Comparison of ENCODE assay signal across 18 cellular contexts in the genomic region with DNA sequence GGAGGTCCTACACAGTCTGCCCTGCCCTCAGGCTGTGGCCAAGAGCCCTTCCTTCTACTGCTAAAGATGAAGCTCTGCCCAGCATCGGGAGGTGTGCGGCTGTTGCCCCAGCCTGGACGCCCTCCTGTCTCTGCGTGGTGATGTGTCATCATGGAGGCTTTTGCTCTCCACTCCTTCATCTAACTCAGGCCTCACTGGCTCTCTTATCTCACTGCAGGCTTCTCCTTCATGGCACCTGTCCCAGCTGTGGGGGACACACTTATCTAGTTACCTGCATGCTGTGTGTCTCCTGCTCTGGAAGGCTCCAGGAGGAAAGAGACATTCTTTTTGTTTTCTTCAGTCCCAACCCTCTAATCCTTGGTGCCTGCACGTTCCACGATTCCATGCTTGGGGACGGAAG.
DNase-seq lines count a peak whose midpoint lies in the region; ATAC-seq and TF ChIP-seq lines count a peak whose summit lies in the region.
"Had no signal": no experiment of that assay in that cellular context is flagged by ENCODE, and none has a peak within 500 bp of the region (broad histone marks: within the 10 kb centered on the region; RNA-seq: fewer than 3 reads in every experiment).

No MANE protein-coding gene starts in this region.

- no peak overlapping the region for H2AFZ ChIP-seq in neural progenitor cell (replicated peaks)
- H2AFZ ChIP-seq in smooth muscle cell (ENCODE audit: low read depth) = no peak overlapping the region
- H2AFZ ChIP-seq: GM23338 had no signal

- H3K4me1 Mint-ChIP-seq in activated naive CD4-positive, alpha-beta T cell treated with anti-CD3 and anti-CD28 coated beads, Interleukin-2, amount 50 U/mL, for 24 hours = peaks cover 21% of the 10 kb centered on the region
- peaks cover 100% of the 10 kb centered on the region for H3K4me1 Mint-ChIP-seq in brain
- peaks cover 92% of the 10 kb centered on the region for H3K4me1 Mint-ChIP-seq in neural progenitor cell

- H3K4me1 ChIP-seq in neural progenitor cell = peaks cover 58% of the 10 kb centered on the region
- peaks cover 7 to 9% of the 10 kb centered on the region in 2 donors for H3K4me1 ChIP-seq in left lung
- H3K4me1 ChIP-seq in smooth muscle cell (ENCODE audit: low read depth) = peaks cover 40% of the 10 kb centered on the region

- H3K27ac ChIP-seq in neural progenitor cell = no peak overlapping the region
- no peak overlapping the region for H3K27ac ChIP-seq in left lung
- H3K27ac ChIP-seq in smooth muscle cell (ENCODE audit: low read depth) = no peak overlapping the region
- H3K27ac ChIP-seq: 22Rv1, A549 had no signal

- H3F3A ChIP-seq in neural progenitor cell (ENCODE audit: low read depth) (peaks cover 27% of the 10 kb centered on the region), smooth muscle cell (ENCODE audit: low read depth) (no peaks in the 10 kb centered on the region)

- H4K20me1 ChIP-seq in neural progenitor cell (ENCODE audit: low read depth) (no peaks in the 10 kb centered on the region), smooth muscle cell (ENCODE audit: low read depth) (no peaks in the 10 kb centered on the region)

- H3K36me3 ChIP-seq in neural progenitor cell (no peaks in the 10 kb centered on the region), left lung (no peaks in the 10 kb centered on the region), smooth muscle cell (ENCODE audit: low read depth) (no peaks in the 10 kb centered on the region)

- WGBS in smooth muscle cell (ENCODE audit: low lambda C conversion rate) = 97% methylated on average over 7 of the region's 7 CpGs

- no peaks in the 10 kb centered on the region for H3K9me3 Mint-ChIP-seq in activated naive CD4-positive, alpha-beta T cell treated with anti-CD3 and anti-CD28 coated beads, Interleukin-2, amount 50 U/mL, for 24 hours
- H3K9me3 Mint-ChIP-seq in brain (no peaks in the 10 kb centered on the region), neural progenitor cell (no peaks in the 10 kb centered on the region)
- H3K9me3 Mint-ChIP-seq: CD8-positive, alpha-beta T cell; GM23338; HFFc6 had no signal

- H3K4me3 ChIP-seq in neural progenitor cell = no peak overlapping the region
- H3K4me3 ChIP-seq in left lung = no peak overlapping the region
- H3K4me3 ChIP-seq in smooth muscle cell = no peak overlapping the region
- H3K4me3 ChIP-seq: A549, GM23338 had no signal

- TF ChIP-seq CTCF in brain (conservative IDR thresholded peaks at IDR 0.05) (no peak), neural progenitor cell (IDR thresholded peaks at IDR 0.05) (no peak), left lung (IDR thresholded peaks at IDR 0.05) (no peak), smooth muscle cell (IDR thresholded peaks at IDR 0.05; ENCODE audit: borderline replicate concordance, insufficient read depth, poor library complexity, severe bottlenecking) (no peak)

- no peak for DNase-seq in activated naive CD4-positive, alpha-beta T cell treated with Interleukin-2 at 50 U/mL for 16 hours
- DNase-seq in neural progenitor cell (ENCODE audit: low spot score) (no peak), left lung (no peak), NCI-H526 (lab: John Stamatoyannopoulos, UW) (no peak), smooth muscle cell (lab: John Stamatoyannopoulos, UW; ENCODE audit: unreplicated experiment) (no peak)
- DNase-seq: AML-193; CD8-positive, alpha-beta T cell; DMS 273 treated with DMSO at 0.1 percent for 48 hours; DMS53; DND-41; EL; HCEC 1CT; HFFc6 had no signal

- intact Hi-C loops in left lung (cut with DNase I) = no loop called here

- H3K36me3 Mint-ChIP-seq in activated naive CD4-positive, alpha-beta T cell treated with anti-CD3 and anti-CD28 coated beads, Interleukin-2, amount 50 U/mL, for 24 hours = no peaks in the 10 kb centered on the region
- peaks cover 4% of the 10 kb centered on the region for H3K36me3 Mint-ChIP-seq in brain
- H3K36me3 Mint-ChIP-seq in neural progenitor cell = peaks cover 14% of the 10 kb centered on the region
- H3K36me3 Mint-ChIP-seq: CD8-positive, alpha-beta T cell had no signal

- H3K4me2 ChIP-seq in neural progenitor cell = no peak overlapping the region
- no peak overlapping the region for H3K4me2 ChIP-seq in smooth muscle cell
- H3K4me2 ChIP-seq: A549, GM23338 had no signal

- H3K79me2 ChIP-seq in neural progenitor cell (ENCODE audit: low read depth) (no peaks in the 10 kb centered on the region), smooth muscle cell (ENCODE audit: low read depth) (no peaks in the 10 kb centered on the region)

- peak overlapping the region; percentile 43 for H3K27ac Mint-ChIP-seq in activated naive CD4-positive, alpha-beta T cell treated with anti-CD3 and anti-CD28 coated beads, Interleukin-2, amount 50 U/mL, for 24 hours
- peak overlapping the region in 4 of 5 experiments; percentile 56 to 95 (median 73) for H3K27ac Mint-ChIP-seq in brain
- peak overlapping the region; percentile 84 for H3K27ac Mint-ChIP-seq in neural progenitor cell
- H3K27ac Mint-ChIP-seq: CD8-positive, alpha-beta T cell; GM23338; HFFc6 had no signal

- no peak overlapping the region for H3K9ac ChIP-seq in neural progenitor cell
- no peak overlapping the region for H3K9ac ChIP-seq in smooth muscle cell (ENCODE audit: low read depth)

- H3K27me3 ChIP-seq in neural progenitor cell (peaks cover 43% of the 10 kb centered on the region), left lung (no peaks in the 10 kb centered on the region), smooth muscle cell (ENCODE audit: low read depth) (peaks cover 33% of the 10 kb centered on the region)

- H3K27me3 Mint-ChIP-seq in activated naive CD4-positive, alpha-beta T cell treated with anti-CD3 and anti-CD28 coated beads, Interleukin-2, amount 50 U/mL, for 24 hours = no peaks in the 10 kb centered on the region
- H3K27me3 Mint-ChIP-seq in brain = peaks cover 2% of the 10 kb centered on the region
- H3K27me3 Mint-ChIP-seq in neural progenitor cell (ENCODE audit: insufficient read depth, low read depth) = peaks cover 3% of the 10 kb centered on the region

- H3K9me3 ChIP-seq in neural progenitor cell (ENCODE audit: low read depth) = no peaks in the 10 kb centered on the region
- no peaks in the 10 kb centered on the region for H3K9me3 ChIP-seq in left lung
- H3K9me3 ChIP-seq in smooth muscle cell (replicated peaks; ENCODE audit: low read depth) = no peaks in the 10 kb centered on the region
- H3K9me3 ChIP-seq: A549 had no signal

- H3K4me3 Mint-ChIP-seq in activated naive CD4-positive, alpha-beta T cell treated with anti-CD3 and anti-CD28 coated beads, Interleukin-2, amount 50 U/mL, for 24 hours = no peak overlapping the region
- H3K4me3 Mint-ChIP-seq in brain = no peak overlapping the region
- H3K4me3 Mint-ChIP-seq in neural progenitor cell = no peak overlapping the region
- H3K4me3 Mint-ChIP-seq: CD8-positive, alpha-beta T cell; GM23338; HFFc6 had no signal

- no peak for ATAC-seq in left lung
- ATAC-seq: A549; CD8-positive, alpha-beta T cell; GM23338 had no signal
